Comparison of ENCODE assay signal across 8 cellular contexts in genomic region chr17:78128616-78129384, GRCh38. TPM values are rescaled to one million over a fixed set of nuclear protein-coding genes. Genes with fewer than 3 reads are reported as not detected.
A peak's percentile ranks its signal among the peaks of the same experiment; 100 is the strongest.
DNase-seq lines count a peak whose midpoint lies in the region; ATAC-seq and TF ChIP-seq lines count a peak whose summit lies in the region.

A gene with protein sequence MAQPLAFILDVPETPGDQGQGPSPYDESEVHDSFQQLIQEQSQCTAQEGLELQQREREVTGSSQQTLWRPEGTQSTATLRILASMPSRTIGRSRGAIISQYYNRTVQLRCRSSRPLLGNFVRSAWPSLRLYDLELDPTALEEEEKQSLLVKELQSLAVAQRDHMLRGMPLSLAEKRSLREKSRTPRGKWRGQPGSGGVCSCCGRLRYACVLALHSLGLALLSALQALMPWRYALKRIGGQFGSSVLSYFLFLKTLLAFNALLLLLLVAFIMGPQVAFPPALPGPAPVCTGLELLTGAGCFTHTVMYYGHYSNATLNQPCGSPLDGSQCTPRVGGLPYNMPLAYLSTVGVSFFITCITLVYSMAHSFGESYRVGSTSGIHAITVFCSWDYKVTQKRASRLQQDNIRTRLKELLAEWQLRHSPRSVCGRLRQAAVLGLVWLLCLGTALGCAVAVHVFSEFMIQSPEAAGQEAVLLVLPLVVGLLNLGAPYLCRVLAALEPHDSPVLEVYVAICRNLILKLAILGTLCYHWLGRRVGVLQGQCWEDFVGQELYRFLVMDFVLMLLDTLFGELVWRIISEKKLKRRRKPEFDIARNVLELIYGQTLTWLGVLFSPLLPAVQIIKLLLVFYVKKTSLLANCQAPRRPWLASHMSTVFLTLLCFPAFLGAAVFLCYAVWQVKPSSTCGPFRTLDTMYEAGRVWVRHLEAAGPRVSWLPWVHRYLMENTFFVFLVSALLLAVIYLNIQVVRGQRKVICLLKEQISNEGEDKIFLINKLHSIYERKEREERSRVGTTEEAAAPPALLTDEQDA (minus strand): TSS chr17:78128755. CDS start chr17:78126832, 1,923 bp downstream.

- ATAC-seq in HCT116 (peak; percentile 81), GM21576 (IDR thresholded peaks at IDR 0.05; ENCODE audit: unreplicated experiment) (no peak)

- no peaks in the 10 kb centered on the region for H4K20me1 ChIP-seq in HCT116 (ENCODE audit: insufficient read depth)

- peak within 1 kb of the TSS; percentile 95 for H3K27ac ChIP-seq in HCT116 (ENCODE audit: low read depth, low read length)

- peak; percentile 74 for DNase-seq in CD1c-positive myeloid dendritic cell (ENCODE audit: extremely low spot score)
- peak; percentile 64 for DNase-seq in HCT116 (ENCODE audit: low read depth, low spot score)
- peak; percentile 79 for DNase-seq in NCI-H82 (lab: John Stamatoyannopoulos, UW)
- peak; percentile 70 for DNase-seq in activated CD8-positive, alpha-beta memory T cell treated with anti-CD3 and anti-CD28 coated beads, Interleukin-2, amount 50 U/mL, for 4 hours
- DNase-seq in epithelial cell of proximal tubule (ENCODE audit: low read depth) = no peak
- no peak for DNase-seq in mucosa of gallbladder (ENCODE audit: low spot score)
- peak; percentile 49 for DNase-seq in superior temporal gyrus (ENCODE audit: extremely low spot score)

- H3K4me3 ChIP-seq in HCT116 (replicated peaks in 1 of 2; ENCODE audit: low read depth in 1 of 2, low read length in 2 of 2) = peak within 1 kb of the TSS; percentile 89 to 92
- peak within 1 kb of the TSS; percentile 83 for H3K4me3 ChIP-seq in epithelial cell of proximal tubule (ENCODE audit: low read depth, low read length)

- POLR2A ChIA-PET in HCT116 (lab: Charles Lee) = interaction anchor here (0.7 to 4.2 kb wide), 8 partner anchors 10 to 58 kb away, joined by 3 to 35 read pairs (median 4); partner anchors contain the start of genes AFMID and TK1

- no peak for TF ChIP-seq RAD21 in HCT116 (IDR thresholded peaks at IDR 0.05; ENCODE audit: low read depth)

- RAD21 ChIA-PET in HCT116 (lab: Charles Lee; ENCODE audit: low non-redundant PET in 1 of 2, low total read pairs in 2 of 2, uncharacterized antibody in 2 of 2, unreplicated experiment in 2 of 2) = interaction anchor here (0.7 to 1.4 kb wide), 5 partner anchors 13 to 122 kb away, joined by 3 to 6 read pairs (median 4); partner anchors contain the start of gene AFMID (in 1 of the 2)

- TF ChIP-seq CTCF in HCT116 (IDR thresholded peaks at IDR 0.05 in 2 of 3, conservative IDR thresholded peaks at IDR 0.05 in 1 of 3; ENCODE audit: borderline replicate concordance in 1 of 3, insufficient read depth in 1 of 3, low read depth in 2 of 3, low read length in 2 of 3) = no peak
- TF ChIP-seq CTCF in epithelial cell of proximal tubule (conservative IDR thresholded peaks at IDR 0.05; ENCODE audit: low read depth, low read length) = no peak

- CTCF ChIA-PET in HCT116 (lab: Charles Lee) = interaction anchor here (1.0 to 2.1 kb wide), 5 partner anchors 9 to 44 kb away, joined by 4 to 9 read pairs (median 6); no protein-coding TSS in a partner anchor

- H3K9me3 ChIP-seq in HCT116 (ENCODE audit: control insufficient read depth in 1 of 2, insufficient read depth in 1 of 2, low read depth in 1 of 2, low read length in 2 of 2) = no peaks in the 10 kb centered on the region

- H3K27me3 ChIP-seq in HCT116 (ENCODE audit: insufficient read depth, low read length) = no peaks in the 10 kb centered on the region

- intact Hi-C loops in HCT116 (cut with micrococcal nuclease) = loop anchor here (5.0 kb wide), 1 partner anchor 124 kb away; no protein-coding TSS in a partner anchor

- peaks cover 0 to 4% of the 10 kb centered on the region in 2 experiments; a peak in 2 of 4 replicates for H3K36me3 ChIP-seq in HCT116 (ENCODE audit: control insufficient read depth in 1 of 2, insufficient read depth in 2 of 2, low read length in 2 of 2)

- H3K9me2 ChIP-seq in HCT116 (ENCODE audit: insufficient read depth) = no peaks in the 10 kb centered on the region

- BruUV-seq in HCT116 (replicated peaks; lab: Mats Ljungman, UMichigan) = no TSS peak

- peaks cover 17% of the 10 kb centered on the region; the same call in 1 of the 2 replicates for H3K79me2 ChIP-seq in HCT116 (ENCODE audit: insufficient read depth, low read length)

- peak within 1 kb of the TSS; percentile 58 for H2AFZ ChIP-seq in HCT116 (ENCODE audit: low read depth, low read length, poor library complexity, severe bottlenecking)

- peak within 1 kb of the TSS; percentile 77 for H3K9ac ChIP-seq in HCT116 (ENCODE audit: low read length)

- peak; percentile 19 for TF ChIP-seq POLR2A in HCT116 (IDR thresholded peaks at IDR 0.05; ENCODE audit: borderline replicate concordance, extremely low read depth, insufficient read depth, insufficient read length)

- H3K4me2 ChIP-seq in HCT116 (ENCODE audit: low read length) = peak within 1 kb of the TSS; percentile 96

- H3K4me1 ChIP-seq in HCT116 (ENCODE audit: control insufficient read depth in 1 of 2, insufficient read depth in 2 of 2, low read length in 2 of 2) = peaks cover 39 to 62% of the 10 kb centered on the region in 2 experiments

TF ChIP-seq in HCT116, 20 proteins besides CTCF, POLR2A, EP300 and RAD21 (continues in another document):
- TF ChIP-seq ZNF274 (IDR thresholded peaks at IDR 0.05; ENCODE audit: low read depth, low read length) (no peak), SIN3A (IDR thresholded peaks at IDR 0.05; ENCODE audit: low read depth) (no peak), EGR1 (IDR thresholded peaks at IDR 0.05; ENCODE audit: low read depth) (no peak), ZBTB33 (IDR thresholded peaks at IDR 0.05; ENCODE audit: extremely low read depth, insufficient replicate concordance, low read length) (peak; percentile 54), FOSL1 (IDR thresholded peaks at IDR 0.05; ENCODE audit: low read depth) (no peak), CBX3 (IDR thresholded peaks at IDR 0.05; ENCODE audit: low read depth) (no peak), SP1 (IDR thresholded peaks at IDR 0.05; ENCODE audit: low read depth) (no peak), ELF1 (IDR thresholded peaks at IDR 0.05; ENCODE audit: borderline replicate concordance, low read depth) (no peak), POLR2AphosphoS5 (IDR thresholded peaks at IDR 0.05; ENCODE audit: low read depth, low read length) (peak; percentile 94), MAX (IDR thresholded peaks at IDR 0.05) (no peak), SRF (IDR thresholded peaks at IDR 0.05; ENCODE audit: low read depth) (no peak), EZH2phosphoT487 (IDR thresholded peaks at IDR 0.05; ENCODE audit: borderline replicate concordance) (no peak), TCF7L2 (IDR thresholded peaks at IDR 0.05; ENCODE audit: borderline replicate concordance, extremely low read depth, insufficient read depth, insufficient read length) (no peak), EZH2 (IDR thresholded peaks at IDR 0.05) (no peak), ZFX (IDR thresholded peaks at IDR 0.05) (no peak), JUND (IDR thresholded peaks at IDR 0.05) (no peak), CEBPB (IDR thresholded peaks at IDR 0.05; ENCODE audit: low read depth) (no peak)
- TF ChIP-seq, protein P1, sequence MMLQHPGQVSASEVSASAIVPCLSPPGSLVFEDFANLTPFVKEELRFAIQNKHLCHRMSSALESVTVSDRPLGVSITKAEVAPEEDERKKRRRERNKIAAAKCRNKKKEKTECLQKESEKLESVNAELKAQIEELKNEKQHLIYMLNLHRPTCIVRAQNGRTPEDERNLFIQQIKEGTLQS (IDR thresholded peaks at IDR 0.05) = no peak
- TF ChIP-seq, protein P2, sequence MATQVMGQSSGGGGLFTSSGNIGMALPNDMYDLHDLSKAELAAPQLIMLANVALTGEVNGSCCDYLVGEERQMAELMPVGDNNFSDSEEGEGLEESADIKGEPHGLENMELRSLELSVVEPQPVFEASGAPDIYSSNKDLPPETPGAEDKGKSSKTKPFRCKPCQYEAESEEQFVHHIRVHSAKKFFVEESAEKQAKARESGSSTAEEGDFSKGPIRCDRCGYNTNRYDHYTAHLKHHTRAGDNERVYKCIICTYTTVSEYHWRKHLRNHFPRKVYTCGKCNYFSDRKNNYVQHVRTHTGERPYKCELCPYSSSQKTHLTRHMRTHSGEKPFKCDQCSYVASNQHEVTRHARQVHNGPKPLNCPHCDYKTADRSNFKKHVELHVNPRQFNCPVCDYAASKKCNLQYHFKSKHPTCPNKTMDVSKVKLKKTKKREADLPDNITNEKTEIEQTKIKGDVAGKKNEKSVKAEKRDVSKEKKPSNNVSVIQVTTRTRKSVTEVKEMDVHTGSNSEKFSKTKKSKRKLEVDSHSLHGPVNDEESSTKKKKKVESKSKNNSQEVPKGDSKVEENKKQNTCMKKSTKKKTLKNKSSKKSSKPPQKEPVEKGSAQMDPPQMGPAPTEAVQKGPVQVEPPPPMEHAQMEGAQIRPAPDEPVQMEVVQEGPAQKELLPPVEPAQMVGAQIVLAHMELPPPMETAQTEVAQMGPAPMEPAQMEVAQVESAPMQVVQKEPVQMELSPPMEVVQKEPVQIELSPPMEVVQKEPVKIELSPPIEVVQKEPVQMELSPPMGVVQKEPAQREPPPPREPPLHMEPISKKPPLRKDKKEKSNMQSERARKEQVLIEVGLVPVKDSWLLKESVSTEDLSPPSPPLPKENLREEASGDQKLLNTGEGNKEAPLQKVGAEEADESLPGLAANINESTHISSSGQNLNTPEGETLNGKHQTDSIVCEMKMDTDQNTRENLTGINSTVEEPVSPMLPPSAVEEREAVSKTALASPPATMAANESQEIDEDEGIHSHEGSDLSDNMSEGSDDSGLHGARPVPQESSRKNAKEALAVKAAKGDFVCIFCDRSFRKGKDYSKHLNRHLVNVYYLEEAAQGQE (IDR thresholded peaks at IDR 0.05; ENCODE audit: low read depth) = no peak

RNA-seq across cellular contexts. Expression of the gene that starts here (rescaled TPM):
- total RNA-seq in HCT116 (2021; ENCODE audit: unreplicated experiment) (142 TPM), epithelial cell of proximal tubule (38.4 and 52.1 TPM in 2 replicates), mucosa of gallbladder (43.9 TPM)
- 93.2 and 96.7 TPM in 2 replicates for polyA plus RNA-seq in HCT116 (2012)

Comparison
In these comparisons a context has a peak if more than half of its experiments do, and no peak if none do; other contexts are left out.
1. DNase-seq: peak in CD1c-positive myeloid dendritic cell (single experiment), HCT116 (single experiment), NCI-H82 (single experiment), activated CD8-positive, alpha-beta memory T cell treated with anti-CD3 and anti-CD28 coated beads, Interleukin-2, amount 50 U/mL, for 4 hours (single experiment) and superior temporal gyrus (single experiment); none in epithelial cell of proximal tubule (single experiment) and mucosa of gallbladder (single experiment).